Comparison of ENCODE assay signal across 21 cellular contexts in the genomic region with DNA sequence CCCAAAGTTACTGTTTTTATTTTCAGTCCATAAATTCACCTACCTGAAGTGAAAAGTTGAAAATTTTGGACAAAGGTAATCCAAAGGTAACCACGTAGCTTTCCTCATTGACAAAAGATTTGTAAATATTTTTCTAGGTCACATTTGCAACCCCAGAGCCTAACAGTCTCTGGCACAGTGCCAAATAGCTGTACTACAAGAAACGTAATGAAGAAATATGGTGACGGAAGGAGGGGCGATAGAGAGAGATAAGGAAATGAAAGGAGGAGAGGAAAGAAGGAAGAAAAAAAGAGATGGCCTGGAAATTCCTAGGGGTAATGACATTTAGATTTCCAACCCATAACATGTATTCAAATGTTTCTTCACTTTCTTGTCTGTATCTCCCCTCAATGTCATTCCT.
"Had no signal": no experiment of that assay in that cellular context is flagged by ENCODE, and none has a peak within 500 bp of the region (broad histone marks: within the 10 kb centered on the region; RNA-seq: fewer than 3 reads in every experiment).

No MANE protein-coding gene starts in this region.

- H3K36me3 Mint-ChIP-seq: activated naive CD8-positive, alpha-beta T cell; mesothelial cell of epicardium; naive B cell; stimulated activated naive B cell treated with anti-CD40 and anti-IgM and Interleukin-4, amounts not matched to agents 10 μg/mL and 1 μg/mL and 100 μg/mL, for 72 hours had no signal

- H3K4me3 Mint-ChIP-seq: activated naive CD8-positive, alpha-beta T cell; central memory CD8-positive, alpha-beta T cell; dendritic cell treated with granulocyte-macrophage colony-stimulating factor and Interleukin-4, amounts not matched to agents 40 ng/mL and 50 ng/mL, for 4 days; endodermal cell; mesothelial cell of epicardium; naive B cell; nephron progenitor cell; stimulated activated naive B cell treated with anti-CD40 and anti-IgM and Interleukin-4, amounts not matched to agents 10 μg/mL and 1 μg/mL and 100 μg/mL, for 72 hours had no signal

- H3K27ac Mint-ChIP-seq: activated naive CD8-positive, alpha-beta T cell; dendritic cell treated with granulocyte-macrophage colony-stimulating factor and Interleukin-4, amounts not matched to agents 40 ng/mL and 50 ng/mL, for 4 days; endodermal cell; mesothelial cell of epicardium; nephron progenitor cell; progenitor cell of endocrine pancreas; stimulated activated naive B cell treated with anti-CD40 and anti-IgM and Interleukin-4, amounts not matched to agents 10 μg/mL and 1 μg/mL and 100 μg/mL, for 72 hours had no signal

- DNase-seq: activated CD4-positive, alpha-beta T cell treated with anti-CD3 and anti-CD28 coated beads for 4 hours; activated CD4-positive, alpha-beta T cell treated with anti-CD3 and anti-CD28 coated beads, Interleukin-2, amount 50 U/mL, for 4 hours; activated effector memory CD4-positive, alpha-beta T cell treated with Interleukin-2 at 50 U/mL for 16 hours; activated naive CD4-positive, alpha-beta T cell treated with Interleukin-2 at 50 U/mL for 16 hours; activated T-cell treated with anti-CD3 and anti-CD28 coated beads for 4 hours; anterior cingulate cortex; head of caudate nucleus; hypothalamus; naive B cell; nephron progenitor cell; ovary; stimulated activated CD4-positive, alpha-beta T cell treated with anti-CD3 and anti-CD28 coated beads, Interleukin-4, amount 100 ng/mL, for 24 hours; stimulated activated naive B cell treated with anti-CD40 and anti-IgM and Interleukin-4, amounts not matched to agents 10 μg/mL and 1 μg/mL and 100 μg/mL, for 72 hours; tibial artery; upper lobe of right lung had no signal

- H3K4me1 Mint-ChIP-seq: central memory CD8-positive, alpha-beta T cell; naive B cell; stimulated activated naive B cell treated with anti-CD40 and anti-IgM and Interleukin-4, amounts not matched to agents 10 μg/mL and 1 μg/mL and 100 μg/mL, for 72 hours had no signal

- H3K9me3 Mint-ChIP-seq: central memory CD8-positive, alpha-beta T cell; dendritic cell treated with granulocyte-macrophage colony-stimulating factor and Interleukin-4, amounts not matched to agents 40 ng/mL and 50 ng/mL, for 4 days; mesothelial cell of epicardium had no signal
